Comparison of ENCODE assay signal across 1 cellular context in the genomic region with DNA sequence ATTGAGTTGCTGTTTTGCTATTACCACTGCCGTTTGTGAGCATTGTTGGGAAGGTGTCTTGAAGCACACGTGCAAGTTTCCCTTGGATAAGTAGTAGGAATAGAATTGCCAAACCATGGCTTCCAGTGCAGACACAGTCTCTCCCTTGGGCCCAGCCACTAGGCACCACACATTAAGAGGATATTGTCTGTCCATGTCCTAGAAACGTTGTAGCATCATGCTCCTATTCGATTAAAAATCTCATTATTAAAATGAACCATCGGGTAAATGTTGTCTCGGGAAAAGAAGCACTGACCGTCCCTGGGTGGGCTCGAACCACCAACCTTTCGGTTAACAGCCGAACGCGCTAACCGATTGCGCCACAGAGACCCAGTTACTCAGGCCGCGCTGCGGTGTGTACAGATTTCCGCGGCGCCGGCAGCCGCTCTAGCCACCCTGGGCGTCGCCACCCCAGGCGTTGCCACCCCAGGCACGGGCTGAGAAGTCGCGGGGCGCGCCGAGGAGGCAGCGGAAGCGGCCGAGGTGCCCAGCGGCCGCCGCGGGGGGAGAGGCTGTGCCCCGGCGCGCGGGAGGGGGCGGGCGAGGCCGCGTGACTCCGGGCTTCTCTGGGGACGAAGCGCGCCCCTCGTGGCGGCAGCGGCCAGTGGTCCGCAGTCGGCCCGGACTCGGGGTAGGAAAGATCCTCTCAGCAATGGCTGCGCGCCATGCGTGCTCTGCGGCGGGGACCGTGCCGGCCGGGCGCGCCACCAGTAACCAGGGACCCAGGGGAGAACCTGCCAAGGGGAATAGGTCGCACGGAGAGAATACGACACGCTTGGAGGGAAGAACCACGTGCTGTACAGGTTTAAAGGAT.
TF ChIP-seq lines count a peak whose summit lies in the region.

No MANE protein-coding gene starts in this region.

TF ChIP-seq in K562, 482 proteins besides CTCF, POLR2A, EP300 and RAD21 (continued from another document and continues in another):
- TF ChIP-seq RBM22 (IDR thresholded peaks at IDR 0.05; ENCODE audit: low read depth, low read length, poor library complexity, severe bottlenecking): peak; percentile 61
- TF ChIP-seq HCFC1 (IDR thresholded peaks at IDR 0.05; ENCODE audit: low read depth, low read length): peak; percentile 17
- TF ChIP-seq RBM15 (IDR thresholded peaks at IDR 0.05; ENCODE audit: insufficient read depth, low read length): no peak
- no peak for TF ChIP-seq NR1H2 (CRISPR knock-in tag; IDR thresholded peaks at IDR 0.05)
- TF ChIP-seq NR2C2 (CRISPR knock-in tag; IDR thresholded peaks at IDR 0.05): no peak
- TF ChIP-seq NR2C2 (tag; IDR thresholded peaks at IDR 0.05): 0 out of 2 replicates have a peak, but pooled peaks have one; percentile 28
- peak; percentile 53; the same call in 1 of the 2 replicates for TF ChIP-seq KLF1 (tag; IDR thresholded peaks at IDR 0.05)
- peak; percentile 31; the same call in 1 of the 2 replicates for TF ChIP-seq TEAD4 (IDR thresholded peaks at IDR 0.05; ENCODE audit: low read length)
- no peak for TF ChIP-seq TEAD4 (CRISPR knock-in tag; IDR thresholded peaks at IDR 0.05; ENCODE audit: borderline replicate concordance)
- TF ChIP-seq KLF13 (tag; IDR thresholded peaks at IDR 0.05; ENCODE audit: borderline replicate concordance, low read depth): 0 out of 2 replicates have a peak, but pooled peaks have one; percentile 18
- peak; percentile 71; the same call in 1 of the 2 replicates for TF ChIP-seq GATAD2B (IDR thresholded peaks at IDR 0.05; ENCODE audit: borderline replicate concordance)
- TF ChIP-seq SMAD4 (CRISPR knock-in tag; conservative IDR thresholded peaks at IDR 0.05): peak; percentile 59; the same call in 1 of the 2 replicates
- no peak for TF ChIP-seq RBM39 (optimal IDR thresholded peaks at IDR 0.05; ENCODE audit: low read depth, low read length)
- TF ChIP-seq MAX (CRISPR knock-in tag; IDR thresholded peaks at IDR 0.05): peak; percentile 93
- 0 out of 2 replicates have a peak, but pooled peaks have one; percentile 16 for TF ChIP-seq HDAC8 (tag; IDR thresholded peaks at IDR 0.05)
- no peak for TF ChIP-seq SP2 (IDR thresholded peaks at IDR 0.05; ENCODE audit: extremely low read depth, low read depth, low read length, poor library complexity, severe bottlenecking)
- TF ChIP-seq MYC (IDR thresholded peaks at IDR 0.05; ENCODE audit: low read depth, low read length): peak; percentile 85
- TF ChIP-seq MYC (CRISPR knock-in tag; IDR thresholded peaks at IDR 0.05; ENCODE audit: borderline replicate concordance, low read depth): no peak
- TF ChIP-seq ESRRB (CRISPR knock-in tag; IDR thresholded peaks at IDR 0.05; ENCODE audit: borderline replicate concordance): no peak
- TF ChIP-seq, protein P1, sequence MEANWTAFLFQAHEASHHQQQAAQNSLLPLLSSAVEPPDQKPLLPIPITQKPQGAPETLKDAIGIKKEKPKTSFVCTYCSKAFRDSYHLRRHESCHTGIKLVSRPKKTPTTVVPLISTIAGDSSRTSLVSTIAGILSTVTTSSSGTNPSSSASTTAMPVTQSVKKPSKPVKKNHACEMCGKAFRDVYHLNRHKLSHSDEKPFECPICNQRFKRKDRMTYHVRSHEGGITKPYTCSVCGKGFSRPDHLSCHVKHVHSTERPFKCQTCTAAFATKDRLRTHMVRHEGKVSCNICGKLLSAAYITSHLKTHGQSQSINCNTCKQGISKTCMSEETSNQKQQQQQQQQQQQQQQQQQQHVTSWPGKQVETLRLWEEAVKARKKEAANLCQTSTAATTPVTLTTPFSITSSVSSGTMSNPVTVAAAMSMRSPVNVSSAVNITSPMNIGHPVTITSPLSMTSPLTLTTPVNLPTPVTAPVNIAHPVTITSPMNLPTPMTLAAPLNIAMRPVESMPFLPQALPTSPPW (CRISPR knock-in tag; IDR thresholded peaks at IDR 0.05): peak; percentile 98
- 0 out of 2 replicates have a peak, but pooled peaks have one; percentile 48 for TF ChIP-seq BRD4 (IDR thresholded peaks at IDR 0.05)
- TF ChIP-seq, protein P2, sequence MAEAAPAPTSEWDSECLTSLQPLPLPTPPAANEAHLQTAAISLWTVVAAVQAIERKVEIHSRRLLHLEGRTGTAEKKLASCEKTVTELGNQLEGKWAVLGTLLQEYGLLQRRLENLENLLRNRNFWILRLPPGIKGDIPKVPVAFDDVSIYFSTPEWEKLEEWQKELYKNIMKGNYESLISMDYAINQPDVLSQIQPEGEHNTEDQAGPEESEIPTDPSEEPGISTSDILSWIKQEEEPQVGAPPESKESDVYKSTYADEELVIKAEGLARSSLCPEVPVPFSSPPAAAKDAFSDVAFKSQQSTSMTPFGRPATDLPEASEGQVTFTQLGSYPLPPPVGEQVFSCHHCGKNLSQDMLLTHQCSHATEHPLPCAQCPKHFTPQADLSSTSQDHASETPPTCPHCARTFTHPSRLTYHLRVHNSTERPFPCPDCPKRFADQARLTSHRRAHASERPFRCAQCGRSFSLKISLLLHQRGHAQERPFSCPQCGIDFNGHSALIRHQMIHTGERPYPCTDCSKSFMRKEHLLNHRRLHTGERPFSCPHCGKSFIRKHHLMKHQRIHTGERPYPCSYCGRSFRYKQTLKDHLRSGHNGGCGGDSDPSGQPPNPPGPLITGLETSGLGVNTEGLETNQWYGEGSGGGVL (CRISPR knock-in tag; IDR thresholded peaks at IDR 0.05): no peak
- 0 out of 2 replicates have a peak, but pooled peaks have one; percentile 32 for TF ChIP-seq SOX6 (IDR thresholded peaks at IDR 0.05)
- TF ChIP-seq, protein P3, sequence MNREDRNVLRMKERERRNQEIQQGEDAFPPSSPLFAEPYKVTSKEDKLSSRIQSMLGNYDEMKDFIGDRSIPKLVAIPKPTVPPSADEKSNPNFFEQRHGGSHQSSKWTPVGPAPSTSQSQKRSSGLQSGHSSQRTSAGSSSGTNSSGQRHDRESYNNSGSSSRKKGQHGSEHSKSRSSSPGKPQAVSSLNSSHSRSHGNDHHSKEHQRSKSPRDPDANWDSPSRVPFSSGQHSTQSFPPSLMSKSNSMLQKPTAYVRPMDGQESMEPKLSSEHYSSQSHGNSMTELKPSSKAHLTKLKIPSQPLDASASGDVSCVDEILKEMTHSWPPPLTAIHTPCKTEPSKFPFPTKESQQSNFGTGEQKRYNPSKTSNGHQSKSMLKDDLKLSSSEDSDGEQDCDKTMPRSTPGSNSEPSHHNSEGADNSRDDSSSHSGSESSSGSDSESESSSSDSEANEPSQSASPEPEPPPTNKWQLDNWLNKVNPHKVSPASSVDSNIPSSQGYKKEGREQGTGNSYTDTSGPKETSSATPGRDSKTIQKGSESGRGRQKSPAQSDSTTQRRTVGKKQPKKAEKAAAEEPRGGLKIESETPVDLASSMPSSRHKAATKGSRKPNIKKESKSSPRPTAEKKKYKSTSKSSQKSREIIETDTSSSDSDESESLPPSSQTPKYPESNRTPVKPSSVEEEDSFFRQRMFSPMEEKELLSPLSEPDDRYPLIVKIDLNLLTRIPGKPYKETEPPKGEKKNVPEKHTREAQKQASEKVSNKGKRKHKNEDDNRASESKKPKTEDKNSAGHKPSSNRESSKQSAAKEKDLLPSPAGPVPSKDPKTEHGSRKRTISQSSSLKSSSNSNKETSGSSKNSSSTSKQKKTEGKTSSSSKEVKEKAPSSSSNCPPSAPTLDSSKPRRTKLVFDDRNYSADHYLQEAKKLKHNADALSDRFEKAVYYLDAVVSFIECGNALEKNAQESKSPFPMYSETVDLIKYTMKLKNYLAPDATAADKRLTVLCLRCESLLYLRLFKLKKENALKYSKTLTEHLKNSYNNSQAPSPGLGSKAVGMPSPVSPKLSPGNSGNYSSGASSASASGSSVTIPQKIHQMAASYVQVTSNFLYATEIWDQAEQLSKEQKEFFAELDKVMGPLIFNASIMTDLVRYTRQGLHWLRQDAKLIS (CRISPR knock-in tag; IDR thresholded peaks at IDR 0.05): 0 out of 2 replicates have a peak, but pooled peaks have one; percentile 42
- TF ChIP-seq, protein P4, sequence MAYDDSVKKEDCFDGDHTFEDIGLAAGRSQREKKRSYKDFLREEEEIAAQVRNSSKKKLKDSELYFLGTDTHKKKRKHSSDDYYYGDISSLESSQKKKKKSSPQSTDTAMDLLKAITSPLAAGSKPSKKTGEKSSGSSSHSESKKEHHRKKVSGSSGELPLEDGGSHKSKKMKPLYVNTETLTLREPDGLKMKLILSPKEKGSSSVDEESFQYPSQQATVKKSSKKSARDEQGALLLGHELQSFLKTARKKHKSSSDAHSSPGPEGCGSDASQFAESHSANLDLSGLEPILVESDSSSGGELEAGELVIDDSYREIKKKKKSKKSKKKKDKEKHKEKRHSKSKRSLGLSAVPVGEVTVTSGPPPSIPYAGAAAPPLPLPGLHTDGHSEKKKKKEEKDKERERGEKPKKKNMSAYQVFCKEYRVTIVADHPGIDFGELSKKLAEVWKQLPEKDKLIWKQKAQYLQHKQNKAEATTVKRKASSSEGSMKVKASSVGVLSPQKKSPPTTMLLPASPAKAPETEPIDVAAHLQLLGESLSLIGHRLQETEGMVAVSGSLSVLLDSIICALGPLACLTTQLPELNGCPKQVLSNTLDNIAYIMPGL (CRISPR knock-in tag; IDR thresholded peaks at IDR 0.05): peak; percentile 96; the same call in 1 of the 2 replicates
- no peak for TF ChIP-seq ATF1 (CRISPR knock-in tag; IDR thresholded peaks at IDR 0.05)
- peak; percentile 53; the same call in 1 of the 2 replicates for TF ChIP-seq ATF1 (tag; IDR thresholded peaks at IDR 0.05)
- TF ChIP-seq, protein P5, sequence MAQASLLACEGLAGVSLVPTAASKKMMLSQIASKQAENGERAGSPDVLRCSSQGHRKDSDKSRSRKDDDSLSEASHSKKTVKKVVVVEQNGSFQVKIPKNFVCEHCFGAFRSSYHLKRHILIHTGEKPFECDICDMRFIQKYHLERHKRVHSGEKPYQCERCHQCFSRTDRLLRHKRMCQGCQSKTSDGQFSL (CRISPR knock-in tag; IDR thresholded peaks at IDR 0.05): peak; percentile 32; the same call in 1 of the 2 replicates
- TF ChIP-seq, protein P5 (tag; IDR thresholded peaks at IDR 0.05): no peak
- TF ChIP-seq, protein P6, sequence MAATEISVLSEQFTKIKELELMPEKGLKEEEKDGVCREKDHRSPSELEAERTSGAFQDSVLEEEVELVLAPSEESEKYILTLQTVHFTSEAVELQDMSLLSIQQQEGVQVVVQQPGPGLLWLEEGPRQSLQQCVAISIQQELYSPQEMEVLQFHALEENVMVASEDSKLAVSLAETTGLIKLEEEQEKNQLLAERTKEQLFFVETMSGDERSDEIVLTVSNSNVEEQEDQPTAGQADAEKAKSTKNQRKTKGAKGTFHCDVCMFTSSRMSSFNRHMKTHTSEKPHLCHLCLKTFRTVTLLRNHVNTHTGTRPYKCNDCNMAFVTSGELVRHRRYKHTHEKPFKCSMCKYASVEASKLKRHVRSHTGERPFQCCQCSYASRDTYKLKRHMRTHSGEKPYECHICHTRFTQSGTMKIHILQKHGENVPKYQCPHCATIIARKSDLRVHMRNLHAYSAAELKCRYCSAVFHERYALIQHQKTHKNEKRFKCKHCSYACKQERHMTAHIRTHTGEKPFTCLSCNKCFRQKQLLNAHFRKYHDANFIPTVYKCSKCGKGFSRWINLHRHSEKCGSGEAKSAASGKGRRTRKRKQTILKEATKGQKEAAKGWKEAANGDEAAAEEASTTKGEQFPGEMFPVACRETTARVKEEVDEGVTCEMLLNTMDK (IDR thresholded peaks at IDR 0.05; ENCODE audit: borderline replicate concordance, insufficient read depth, low read depth, low read length, poor library complexity, severe bottlenecking): peak; percentile 89
- TF ChIP-seq IFI16 (CRISPR knock-in tag; IDR thresholded peaks at IDR 0.05): no peak
- TF ChIP-seq E2F3 (CRISPR knock-in tag; IDR thresholded peaks at IDR 0.05): 0 out of 2 replicates have a peak, but pooled peaks have one; percentile 7
